Comparison of ENCODE assay signal across 11 cellular contexts in genomic region chr12:93089805-93090569, GRCh38.
DNase-seq lines count a peak whose midpoint lies in the region; ATAC-seq and TF ChIP-seq lines count a peak whose summit lies in the region.
"Had no signal": no experiment of that assay in that cellular context is flagged by ENCODE, and none has a peak within 500 bp of the region (broad histone marks: within the 10 kb centered on the region; RNA-seq: fewer than 3 reads in every experiment).

No MANE protein-coding gene starts in this region.

- H3K4me3 Mint-ChIP-seq in activated naive CD8-positive, alpha-beta T cell, result no peak overlapping the region
- H3K4me3 Mint-ChIP-seq in activated naive CD8-positive, alpha-beta T cell treated with anti-CD3 and anti-CD28 coated beads for 36 hours, result no peak overlapping the region
- no peak overlapping the region for H3K4me3 Mint-ChIP-seq in stimulated activated naive CD8-positive, alpha-beta T cell treated with anti-CD3 and anti-CD28 coated beads, Interleukin-15, amount 100 ng/mL, for 72 hours

- H3K4me3 ChIP-seq in epithelial cell of proximal tubule (ENCODE audit: low read depth, low read length), result no peak overlapping the region
- H3K4me3 ChIP-seq: tibial artery had no signal

- peaks cover 6% of the 10 kb centered on the region for H3K9me3 Mint-ChIP-seq in activated naive CD8-positive, alpha-beta T cell (ENCODE audit: low read depth)
- peaks cover 5% of the 10 kb centered on the region for H3K9me3 Mint-ChIP-seq in activated naive CD8-positive, alpha-beta T cell treated with anti-CD3 and anti-CD28 coated beads for 36 hours
- peaks cover 6 to 20% of the 10 kb centered on the region in 2 donors for H3K9me3 Mint-ChIP-seq in stimulated activated naive CD8-positive, alpha-beta T cell treated with anti-CD3 and anti-CD28 coated beads, Interleukin-15, amount 100 ng/mL, for 72 hours

- no peak for TF ChIP-seq CTCF in epithelial cell of proximal tubule (conservative IDR thresholded peaks at IDR 0.05; ENCODE audit: low read depth, low read length)

- peak; percentile 96 for ATAC-seq in stimulated activated naive CD8-positive, alpha-beta T cell treated with anti-CD3 and anti-CD28 coated beads, Interleukin-15, amount 100 ng/mL, for 72 hours
- no peak for ATAC-seq in GM18502 (IDR thresholded peaks at IDR 0.05; ENCODE audit: poor library complexity, unreplicated experiment)
- ATAC-seq in HG03439 (IDR thresholded peaks at IDR 0.05; ENCODE audit: unreplicated experiment), result no peak

- peak overlapping the region; percentile 85 for H3K27ac Mint-ChIP-seq in activated naive CD8-positive, alpha-beta T cell
- H3K27ac Mint-ChIP-seq in activated naive CD8-positive, alpha-beta T cell treated with anti-CD3 and anti-CD28 coated beads for 36 hours, result no peak overlapping the region
- H3K27ac Mint-ChIP-seq in stimulated activated naive CD8-positive, alpha-beta T cell treated with anti-CD3 and anti-CD28 coated beads, Interleukin-15, amount 100 ng/mL, for 72 hours, result no peak overlapping the region

- H3K4me1 Mint-ChIP-seq in activated naive CD8-positive, alpha-beta T cell (ENCODE audit: low read depth), result peaks cover 18% of the 10 kb centered on the region
- peaks cover 15% of the 10 kb centered on the region for H3K4me1 Mint-ChIP-seq in activated naive CD8-positive, alpha-beta T cell treated with anti-CD3 and anti-CD28 coated beads for 36 hours
- H3K4me1 Mint-ChIP-seq in stimulated activated naive CD8-positive, alpha-beta T cell treated with anti-CD3 and anti-CD28 coated beads, Interleukin-15, amount 100 ng/mL, for 72 hours, result peaks cover 26% of the 10 kb centered on the region

- DNase-seq in activated naive CD8-positive, alpha-beta T cell treated with anti-CD3 and anti-CD28 coated beads for 36 hours, result no peak
- DNase-seq in SIG-M5 treated with dmso at 0.1 percent for 504 hours (lab: John Stamatoyannopoulos, UW; ENCODE audit: unreplicated experiment), result peak; percentile 96
- peak; percentile 89 for DNase-seq in epithelial cell of proximal tubule (ENCODE audit: low read depth)
- DNase-seq in stimulated activated naive CD8-positive, alpha-beta T cell treated with anti-CD3 and anti-CD28 coated beads, Interleukin-15, amount 100 ng/mL, for 72 hours, result peak in 1 of 2 donors; percentile 18
- DNase-seq in NAMALWA (ENCODE audit: low spot score), result no peak
- DNase-seq: DMS79 treated with DMSO at 0.1 percent for 48 hours, SHP77, tibial artery had no signal

- peaks cover 5% of the 10 kb centered on the region for H3K36me3 Mint-ChIP-seq in activated naive CD8-positive, alpha-beta T cell
- H3K36me3 Mint-ChIP-seq in activated naive CD8-positive, alpha-beta T cell treated with anti-CD3 and anti-CD28 coated beads for 36 hours, result peaks cover 3% of the 10 kb centered on the region

- H3K27me3 Mint-ChIP-seq in activated naive CD8-positive, alpha-beta T cell, result no peaks in the 10 kb centered on the region
- no peaks in the 10 kb centered on the region for H3K27me3 Mint-ChIP-seq in activated naive CD8-positive, alpha-beta T cell treated with anti-CD3 and anti-CD28 coated beads for 36 hours
- no peaks in the 10 kb centered on the region for H3K27me3 Mint-ChIP-seq in stimulated activated naive CD8-positive, alpha-beta T cell treated with anti-CD3 and anti-CD28 coated beads, Interleukin-15, amount 100 ng/mL, for 72 hours

Comparison
In these comparisons a context has a peak if more than half of its experiments do, and no peak if none do; other contexts are left out.
1. DNase-seq: peak in SIG-M5 treated with dmso at 0.1 percent for 504 hours (single experiment) and epithelial cell of proximal tubule (single experiment); none in activated naive CD8-positive, alpha-beta T cell treated with anti-CD3 and anti-CD28 coated beads for 36 hours (single experiment) and NAMALWA (single experiment).